ENCODE assay signal across 18 cellular contexts in genomic region chr19:11140896-11141295, GRCh38. TPM values are rescaled to one million over a fixed set of nuclear protein-coding genes. Genes with fewer than 3 reads are reported as not detected.
DNase-seq lines count a peak whose midpoint lies in the region; ATAC-seq and TF ChIP-seq lines count a peak whose summit lies in the region.
"Had no signal": no experiment of that assay in that cellular context is flagged by ENCODE, and none has a peak within 500 bp of the region (broad histone marks: within the 10 kb centered on the region; RNA-seq: fewer than 3 reads in every experiment).

No MANE protein-coding gene starts in this region.

- H3K27ac ChIP-seq in 22Rv1 (0 out of 2 replicates have a peak overlapping the region, but pooled peaks have one; percentile 27), HEK293 (ENCODE audit: extremely low read depth, low read depth, low read length) (no peak overlapping the region), esophagus muscularis mucosa (replicated peaks in 1 of 4) (peak overlapping the region; percentile 97 to 100 (median 98)), stomach (peak overlapping the region in 4 of 5 donors; percentile 93 to 96 (median 94))

- in situ Hi-C loops in G401 (cut with HindIII; ENCODE audit: low sequenced_read_pairs), result no loop called here

- POLR2A ChIA-PET in HEK293 (lab: Yijun Ruan, JAX), result no interaction called here

- peaks cover 26% of the 10 kb centered on the region for H3K4me1 ChIP-seq in HEK293 (ENCODE audit: control insufficient read depth, insufficient read depth, low read length)
- H3K4me1 ChIP-seq in esophagus muscularis mucosa, result peaks cover 64 to 81% (median 74%) of the 10 kb centered on the region in 4 donors
- H3K4me1 ChIP-seq in stomach, result peaks cover 63 to 78% (median 69%) of the 10 kb centered on the region in 4 donors

- ATAC-seq in HG02798 (IDR thresholded peaks at IDR 0.05; ENCODE audit: poor library complexity, unreplicated experiment), result no peak
- ATAC-seq: GM23338 had no signal

- CTCF ChIA-PET in HEK293 (lab: Yijun Ruan, JAX), result no interaction called here

- intact Hi-C loops in esophagus muscularis mucosa (cut with DNase I), result no loop called here
- intact Hi-C loops in stomach (cut with DNase I; ENCODE audit: low total_unique reads), result no loop called here

- TF ChIP-seq EP300 in esophagus muscularis mucosa (IDR thresholded peaks at IDR 0.05) (no peak), stomach (IDR thresholded peaks at IDR 0.05) (no peak)

- no peak for TF ChIP-seq CTCF in 22Rv1 (IDR thresholded peaks at IDR 0.05)
- TF ChIP-seq CTCF in HEK293 (tag by site-specific recombination; IDR thresholded peaks at IDR 0.05), result no peak
- no peak for TF ChIP-seq CTCF in esophagus muscularis mucosa (IDR thresholded peaks at IDR 0.05)
- no peak for TF ChIP-seq CTCF in stomach (IDR thresholded peaks at IDR 0.05)

- 93% methylated on average over 9 of the region's 9 CpGs for WGBS in esophagus muscularis mucosa
- WGBS in stomach, 5 donors, result 89 to 96% (median 91%) methylated on average over 9 of the region's 9 CpGs

- TF ChIP-seq POLR2A in esophagus muscularis mucosa (IDR thresholded peaks at IDR 0.05; ENCODE audit: low read depth) (no peak), stomach (IDR thresholded peaks at IDR 0.05) (no peak)

- no peaks in the 10 kb centered on the region for H3K27me3 ChIP-seq in esophagus muscularis mucosa
- H3K27me3 ChIP-seq in stomach, result no peaks in the 10 kb centered on the region

- DNase-seq in esophagus muscularis mucosa (ENCODE audit: extremely low spot score), result no peak
- DNase-seq in stomach, result no peak
- DNase-seq in G401 (ENCODE audit: low spot score), result no peak
- DNase-seq in HK-2 (ENCODE audit: unreplicated experiment), result no peak
- no peak for DNase-seq in NCI-H2107 (lab: John Stamatoyannopoulos, UW)
- DNase-seq: AML-193; CD4-positive, alpha-beta T cell; DMS79; GDM1; KG1; NCI-H1105; NCI-H187; NCI-H2171 treated with DMSO at 0.1 percent for 48 hours; NCI-H524 had no signal

- H3K36me3 ChIP-seq in HEK293 (ENCODE audit: control insufficient read depth in 2 of 2, insufficient read depth in 1 of 2, low read length in 2 of 2) (peaks cover 3 to 12% of the 10 kb centered on the region in 2 experiments; a peak in 2 of 3 replicates), esophagus muscularis mucosa (no peaks in the 10 kb centered on the region), stomach (no peaks in the 10 kb centered on the region)

- no peak overlapping the region for H3K4me3 ChIP-seq in HEK293 (ENCODE audit: low read depth, low read length)
- H3K4me3 ChIP-seq in esophagus muscularis mucosa, result no peak overlapping the region
- no peak overlapping the region for H3K4me3 ChIP-seq in stomach
- H3K4me3 ChIP-seq: GM23338 had no signal

- H3K9me3 ChIP-seq in HEK293 (ENCODE audit: control insufficient read depth, insufficient read depth, low read depth, low read length), result no peaks in the 10 kb centered on the region
- H3K9me3 ChIP-seq in esophagus muscularis mucosa, result peaks cover 0 to 3% (median 0%) of the 10 kb centered on the region in 4 donors
- no peaks in the 10 kb centered on the region for H3K9me3 ChIP-seq in stomach

TF ChIP-seq in HEK293, 187 proteins besides CTCF, POLR2A, EP300 and RAD21:
- no peak for TF ChIP-seq SP2 (tag by site-specific recombination; IDR thresholded peaks at IDR 0.05)
- no peak for TF ChIP-seq ZNF394 (tag by site-specific recombination; IDR thresholded peaks at IDR 0.05; ENCODE audit: borderline replicate concordance)
- TF ChIP-seq GLIS1 (tag by site-specific recombination; IDR thresholded peaks at IDR 0.05), result peak; percentile 29
- TF ChIP-seq ZNF362 (tag by site-specific recombination; IDR thresholded peaks at IDR 0.05), result peak; percentile 53
- no peak for TF ChIP-seq ZNF580 (tag by site-specific recombination; IDR thresholded peaks at IDR 0.05)
TF ChIP-seq in HEK293: peak in this region for 2.

RNA-seq across cellular contexts. Expression of gene SPC24, which starts 14.7 kb away (rescaled TPM):
- total RNA-seq in esophagus muscularis mucosa (1 to 10 TPM; 1.4 to 6.6 (median 3.4) TPM), stomach (10 to 100 TPM in 3 of 5 donors, not detected in 2; 11.9 to 20.4 (median 18.7) TPM)
- polyA plus RNA-seq in stomach, result 1 to 10 TPM; 3.7 to 6.5 (median 5.0) TPM
- total RNA-seq in G401 (2014; rRNA removed; shearing (Covaris generic)), result 74.0 and 74.7 TPM in 2 replicates

RNA-seq across cellular contexts. Expression of gene LDLR, which starts 51.6 kb away (rescaled TPM):
- 100 to 1,000 TPM in 1 of 4 donors, 10 to 100 TPM in 3; 14.2 to 258 (median 47.5) TPM for total RNA-seq in esophagus muscularis mucosa
- total RNA-seq in stomach, result 100 to 1,000 TPM in 4 of 5 donors, 10 to 100 TPM in 1; 45.5 to 626 (median 149) TPM
- 10 to 100 TPM; 23.2 to 36.4 (median 27.6) TPM for polyA plus RNA-seq in stomach
- total RNA-seq in G401 (2014; rRNA removed; shearing (Covaris generic)), result 38.2 and 47.4 TPM in 2 replicates

RNA-seq across cellular contexts. Expression of gene KANK2, which starts 56.4 kb away (rescaled TPM):
- total RNA-seq in esophagus muscularis mucosa, result 1,000 to 10,000 TPM; 1,125 to 1,746 (median 1,157) TPM
- 100 to 1,000 TPM; 120 to 415 (median 251) TPM for total RNA-seq in stomach
- 100 to 1,000 TPM in 2 of 3 donors, 10 to 100 TPM in 1; 82.4 to 158 (median 144) TPM for polyA plus RNA-seq in stomach
- total RNA-seq in G401 (2014; rRNA removed; shearing (Covaris generic)), result 122 and 129 TPM in 2 replicates
- total RNA-seq: CD4-positive, alpha-beta T cell had no signal
